Comparison of ENCODE assay signal across 1 cellular context in genomic region chr2:104658840-104659591, GRCh38.
TF ChIP-seq lines count a peak whose summit lies in the region.

No MANE protein-coding gene starts in this region.

TF ChIP-seq in HepG2, 621 proteins besides CTCF, POLR2A, EP300 and RAD21 (continued from another document):
- TF ChIP-seq ZBED4 (CRISPR knock-in tag; IDR thresholded peaks at IDR 0.05; ENCODE audit: borderline replicate concordance) (no peak), CERS6 (CRISPR knock-in tag; IDR thresholded peaks at IDR 0.05) (no peak), FOXP1 (IDR thresholded peaks at IDR 0.05) (no peak), FOXP1 (CRISPR knock-in tag; IDR thresholded peaks at IDR 0.05) (no peak), CBX1 (IDR thresholded peaks at IDR 0.05; ENCODE audit: low read depth) (no peak), ZBTB40 (IDR thresholded peaks at IDR 0.05) (no peak), ZBTB40 (CRISPR knock-in tag; IDR thresholded peaks at IDR 0.05) (no peak), MAX (IDR thresholded peaks at IDR 0.05) (0 out of 2 replicates have a peak, but pooled peaks have one; percentile 5), ZNF644 (CRISPR knock-in tag; IDR thresholded peaks at IDR 0.05; ENCODE audit: low read depth) (no peak), YY1 (IDR thresholded peaks at IDR 0.05; ENCODE audit: insufficient read depth, insufficient replicate concordance, low read depth, low read length) (no peak), SRSF1 (optimal IDR thresholded peaks at IDR 0.05; ENCODE audit: low read depth, low read length) (no peak), ATF6 (CRISPR knock-in tag; conservative IDR thresholded peaks at IDR 0.05) (no peak), CCAR2 (optimal IDR thresholded peaks at IDR 0.05; ENCODE audit: low read depth, low read length) (no peak), ZNF451 (CRISPR knock-in tag; IDR thresholded peaks at IDR 0.05) (no peak), ZNF800 (CRISPR knock-in tag; IDR thresholded peaks at IDR 0.05) (0 out of 2 replicates have a peak, but pooled peaks have one; percentile 35)
